In genomic region chr14:64709126-64709525, GRCh38 we compare ENCODE assay signal across 10 cellular contexts. TPM values are rescaled to one million over a fixed set of nuclear protein-coding genes. Genes with fewer than 3 reads are reported as not detected.
DNase-seq lines count a peak whose midpoint lies in the region; ATAC-seq and TF ChIP-seq lines count a peak whose summit lies in the region.
"Had no signal": no experiment of that assay in that cellular context is flagged by ENCODE, and none has a peak within 500 bp of the region (broad histone marks: within the 10 kb centered on the region; RNA-seq: fewer than 3 reads in every experiment).

No MANE protein-coding gene starts in this region.

- H3K36me3 Mint-ChIP-seq in T-helper 2 cell treated with Interferon-gamma antibody and Interleukin-4, amounts not matched to agents 5 μg/mL and 100 μg/mL, for 36 hours (ENCODE audit: low read depth) = peaks cover 22% of the 10 kb centered on the region
- peaks cover 7% of the 10 kb centered on the region for H3K36me3 Mint-ChIP-seq in memory B cell

- peak overlapping the region; percentile 67 for H3K27ac Mint-ChIP-seq in T-helper 2 cell treated with Interferon-gamma antibody and Interleukin-4, amounts not matched to agents 5 μg/mL and 100 μg/mL, for 36 hours
- peak overlapping the region; percentile 7 for H3K27ac Mint-ChIP-seq in memory B cell

- H3K36me3 ChIP-seq in body of pancreas (replicated peaks in 1 of 2; ENCODE audit: insufficient read depth in 1 of 2, low read depth in 2 of 2) = no peaks in the 10 kb centered on the region

- peaks cover 65% of the 10 kb centered on the region for H3K4me1 ChIP-seq in body of pancreas

- H3K27me3 ChIP-seq in body of pancreas = no peaks in the 10 kb centered on the region

- 71 to 91% methylated on average over 4 to 5 of the region's 5 CpGs for WGBS in body of pancreas, 2 donors

- peak overlapping the region in 3 of 4 donors; percentile 84 to 97 (median 86) for H3K27ac ChIP-seq in body of pancreas
- peak overlapping the region; percentile 97 for H3K27ac ChIP-seq in substantia nigra (ENCODE audit: low read depth, low read length, poor library complexity, severe bottlenecking)

- ATAC-seq in body of pancreas (no peak), memory B cell (ENCODE audit: low read depth) (no peak), HG03135 (IDR thresholded peaks at IDR 0.05; ENCODE audit: unreplicated experiment) (no peak), GM18858 (IDR thresholded peaks at IDR 0.05; ENCODE audit: unreplicated experiment) (no peak)

- no peak for TF ChIP-seq POLR2A in body of pancreas (IDR thresholded peaks at IDR 0.05)

- no peaks in the 10 kb centered on the region for H3K9me3 ChIP-seq in body of pancreas

- no peak for TF ChIP-seq CTCF in body of pancreas (IDR thresholded peaks at IDR 0.05)

- peaks cover 49% of the 10 kb centered on the region for H3K27me3 Mint-ChIP-seq in T-helper 2 cell treated with Interferon-gamma antibody and Interleukin-4, amounts not matched to agents 5 μg/mL and 100 μg/mL, for 36 hours (ENCODE audit: low read depth)
- peaks cover 9% of the 10 kb centered on the region for H3K27me3 Mint-ChIP-seq in memory B cell

- DNase-seq in T-helper 2 cell treated with Interferon-gamma antibody and Interleukin-4, amounts not matched to agents 5 μg/mL and 100 μg/mL, for 36 hours (ENCODE audit: low spot score) = no peak
- no peak for DNase-seq in T-helper 2 cell
- no peak for DNase-seq in body of pancreas
- no peak for DNase-seq in memory B cell (ENCODE audit: low spot score in 2 of 2)
- DNase-seq in substantia nigra (lab: John Stamatoyannopoulos, UW) = no peak
- DNase-seq in kidney glomerular epithelial cell (lab: John Stamatoyannopoulos, UW) = no peak
- DNase-seq: amniotic stem cell, NCI-H2107 had no signal

- peaks cover 24% of the 10 kb centered on the region for H3K9me3 Mint-ChIP-seq in T-helper 2 cell treated with Interferon-gamma antibody and Interleukin-4, amounts not matched to agents 5 μg/mL and 100 μg/mL, for 36 hours
- peaks cover 10% of the 10 kb centered on the region for H3K9me3 Mint-ChIP-seq in memory B cell

- intact Hi-C loops in body of pancreas (cut with DNase I) = no loop called here

- no peak overlapping the region for H3K4me3 ChIP-seq in body of pancreas

- H3K4me1 Mint-ChIP-seq in T-helper 2 cell treated with Interferon-gamma antibody and Interleukin-4, amounts not matched to agents 5 μg/mL and 100 μg/mL, for 36 hours (ENCODE audit: low read depth) = peaks cover 38% of the 10 kb centered on the region
- peaks cover 20% of the 10 kb centered on the region for H3K4me1 Mint-ChIP-seq in memory B cell

- peak overlapping the region; percentile 70 for H3K4me3 Mint-ChIP-seq in T-helper 2 cell treated with Interferon-gamma antibody and Interleukin-4, amounts not matched to agents 5 μg/mL and 100 μg/mL, for 36 hours
- peak overlapping the region; percentile 64 for H3K4me3 Mint-ChIP-seq in memory B cell

RNA-seq across cellular contexts. Expression of gene PLEKHG3, which starts 4.9 kb away (rescaled TPM):
- total RNA-seq in body of pancreas = 10 to 100 TPM; 34.5 to 40.2 TPM
